In the genomic region with DNA sequence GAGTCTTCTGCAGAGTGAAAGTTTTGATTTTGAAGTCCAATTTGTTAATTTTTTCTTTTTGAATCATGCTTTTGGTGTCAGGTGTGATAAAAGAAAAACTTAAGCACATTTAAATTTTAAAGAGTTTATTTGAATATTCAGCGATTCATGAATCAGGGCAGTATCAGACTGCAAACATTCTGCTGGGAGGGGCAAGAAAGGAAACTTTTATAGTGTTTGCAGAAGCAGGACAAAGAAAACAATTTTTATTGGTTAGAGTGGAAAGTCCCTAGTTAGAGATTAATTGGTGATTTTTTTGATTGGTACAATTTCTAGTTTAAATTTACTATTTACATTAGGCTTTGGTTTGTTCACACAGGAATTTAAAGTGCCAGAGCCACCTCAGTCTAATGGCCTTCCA, we compare ENCODE assay signal across 26 cellular contexts. TPM values are rescaled to one million over a fixed set of nuclear protein-coding genes. Genes with fewer than 3 reads are reported as not detected.
DNase-seq lines count a peak whose midpoint lies in the region; ATAC-seq and TF ChIP-seq lines count a peak whose summit lies in the region.
"Had no signal": no experiment of that assay in that cellular context is flagged by ENCODE, and none has a peak within 500 bp of the region (broad histone marks: within the 10 kb centered on the region; RNA-seq: fewer than 3 reads in every experiment).

No MANE protein-coding gene starts in this region.

- DNase-seq in heart left ventricle (no peak), right cardiac atrium (no peak), left colon (no peak), sigmoid colon (no peak), left lung (no peak)
- no peak for DNase-seq in CD4-positive, alpha-beta T cell
- DNase-seq: 8988T, GM23248, H9, HFFc6, Kasumi-1, MV-4-11, NCI-H1105 treated with DMSO at 0.1 percent for 48 hours, NCI-H146, NCI-H1930, NCI-H2107, NCI-H446, NCI-H524 treated with DMSO at 0.1 percent for 48 hours, NCI-H774, Right ventricle myocardium superior, RPMI8226 had no signal

- TF ChIP-seq POLR2A in heart left ventricle (IDR thresholded peaks at IDR 0.05) (no peak), sigmoid colon (IDR thresholded peaks at IDR 0.05) (no peak)

- POLR2A ChIA-PET in CD4-positive, alpha-beta T cell (lab: Charles Lee): no interaction called here

- H3K4me2 ChIP-seq in OCI-LY3 (ENCODE audit: low read length): 0 out of 2 replicates have a peak overlapping the region, but pooled peaks have one; percentile 3

- H3K27me3 ChIP-seq in heart left ventricle (peaks cover 0 to 31% (median 0%) of the 10 kb centered on the region in 9 donors), right cardiac atrium (ENCODE audit: control insufficient read depth, insufficient read depth) (no peaks in the 10 kb centered on the region), OCI-LY3 (ENCODE audit: low read depth, low read length) (peaks cover 5% of the 10 kb centered on the region; the same call in 1 of the 2 replicates), sigmoid colon (no peaks in the 10 kb centered on the region), left lung (peaks cover 0 to 18% of the 10 kb centered on the region in 2 donors)
- H3K27me3 ChIP-seq in CD4-positive, alpha-beta T cell (ENCODE audit: control insufficient read depth, insufficient read depth, low read length): peaks cover 12% of the 10 kb centered on the region
- H3K27me3 ChIP-seq: SJSA1 had no signal

- H3K4me3 ChIP-seq in heart left ventricle: no peak overlapping the region
- no peak overlapping the region for H3K4me3 ChIP-seq in right cardiac atrium (ENCODE audit: low read length)
- H3K4me3 ChIP-seq in OCI-LY3 (ENCODE audit: low read length): no peak overlapping the region
- H3K4me3 ChIP-seq in sigmoid colon: no peak overlapping the region
- no peak overlapping the region for H3K4me3 ChIP-seq in left lung
- H3K4me3 ChIP-seq: GM23248, K562, SJSA1 had no signal

- 64 to 75% (median 68%) methylated on average over 1 of the region's 1 CpG for WGBS in heart left ventricle, 4 donors
- 72% methylated on average over 1 of the region's 1 CpG for WGBS in right cardiac atrium
- 10 to 63% methylated on average over 1 of the region's 1 CpG for WGBS in sigmoid colon, 2 donors

- no peak overlapping the region for H3K4me3 Mint-ChIP-seq in CD4-positive, alpha-beta T cell
- H3K4me3 Mint-ChIP-seq: H9, HFFc6 had no signal

- intact Hi-C loops in heart left ventricle (cut with DNase I): loop anchor here in 1 of 10 donors (5.0 kb wide), 1 partner anchor 585 kb away; no protein-coding TSS in a partner anchor
- intact Hi-C loops in right cardiac atrium (cut with DNase I): no loop called here
- intact Hi-C loops in left colon (cut with DNase I, micrococcal nuclease): no loop called here
- intact Hi-C loops in sigmoid colon (cut with DNase I): no loop called here
- intact Hi-C loops in left lung (cut with DNase I): no loop called here
- intact Hi-C loops in CD4-positive, alpha-beta T cell (cut with DNase I, micrococcal nuclease): no loop called here

- no peak overlapping the region for H3K27ac Mint-ChIP-seq in CD4-positive, alpha-beta T cell
- H3K27ac Mint-ChIP-seq: H9, HFFc6 had no signal

- H4K20me1 ChIP-seq in OCI-LY3 (ENCODE audit: insufficient read depth, low read length): no peaks in the 10 kb centered on the region

- peaks cover 7% of the 10 kb centered on the region for H3K27me3 Mint-ChIP-seq in CD4-positive, alpha-beta T cell

- H3K36me3 Mint-ChIP-seq in CD4-positive, alpha-beta T cell (ENCODE audit: low read depth): no peaks in the 10 kb centered on the region

- ATAC-seq in heart left ventricle: no peak
- ATAC-seq in right cardiac atrium: no peak
- peak; percentile 93 for ATAC-seq in left colon
- no peak for ATAC-seq in left lung
- ATAC-seq in CD4-positive, alpha-beta T cell (ENCODE audit: poor library complexity): no peak
- ATAC-seq: K562 had no signal

- TF ChIP-seq CTCF in heart left ventricle (IDR thresholded peaks at IDR 0.05) (no peak), OCI-LY3 (IDR thresholded peaks at IDR 0.05; ENCODE audit: low read depth, low read length) (no peak), sigmoid colon (IDR thresholded peaks at IDR 0.05) (no peak), left lung (IDR thresholded peaks at IDR 0.05) (no peak)
- TF ChIP-seq CTCF in CD4-positive, alpha-beta T cell (IDR thresholded peaks at IDR 0.05): no peak

- no peak overlapping the region for H3K9ac ChIP-seq in OCI-LY3 (ENCODE audit: low read length)
- H3K9ac ChIP-seq: GM23248 had no signal

- H2AFZ ChIP-seq in OCI-LY3 (ENCODE audit: low read depth, low read length): no peak overlapping the region
- H2AFZ ChIP-seq: GM23248 had no signal

- CTCF ChIA-PET in CD4-positive, alpha-beta T cell (lab: Charles Lee): no interaction called here

- H3K9me3 Mint-ChIP-seq in CD4-positive, alpha-beta T cell: peaks cover 2% of the 10 kb centered on the region

- no peaks in the 10 kb centered on the region for H3K36me3 ChIP-seq in heart left ventricle
- no peaks in the 10 kb centered on the region for H3K36me3 ChIP-seq in OCI-LY3 (replicated peaks; ENCODE audit: low read depth, low read length)
- H3K36me3 ChIP-seq in sigmoid colon: no peaks in the 10 kb centered on the region
- H3K36me3 ChIP-seq in left lung: no peaks in the 10 kb centered on the region
- H3K36me3 ChIP-seq: SJSA1 had no signal

- H3K79me2 ChIP-seq in OCI-LY3 (ENCODE audit: low read length): no peaks in the 10 kb centered on the region

- no peaks in the 10 kb centered on the region for H3K4me1 Mint-ChIP-seq in CD4-positive, alpha-beta T cell (ENCODE audit: low read depth)

- H3K4me1 ChIP-seq in heart left ventricle: no peaks in the 10 kb centered on the region
- no peaks in the 10 kb centered on the region for H3K4me1 ChIP-seq in right cardiac atrium (ENCODE audit: control insufficient read depth, insufficient read depth, low read length)
- H3K4me1 ChIP-seq in OCI-LY3 (ENCODE audit: low read length): peaks cover 11% of the 10 kb centered on the region; the same call in 1 of the 2 replicates
- H3K4me1 ChIP-seq in sigmoid colon: no peaks in the 10 kb centered on the region
- no peaks in the 10 kb centered on the region for H3K4me1 ChIP-seq in left lung
- H3K4me1 ChIP-seq: SJSA1 had no signal

- TF ChIP-seq EP300 in sigmoid colon (IDR thresholded peaks at IDR 0.05): no peak

- H3K27ac ChIP-seq in heart left ventricle: peak overlapping the region in 10 of 12 donors; percentile 7 to 87 (median 71)
- H3K27ac ChIP-seq in right cardiac atrium (ENCODE audit: low read length): no peak overlapping the region
- H3K27ac ChIP-seq in OCI-LY3 (ENCODE audit: low read length): no peak overlapping the region
- peak overlapping the region in 1 of 4 donors; percentile 32 for H3K27ac ChIP-seq in sigmoid colon
- no peak overlapping the region for H3K27ac ChIP-seq in left lung
- H3K27ac ChIP-seq in CD4-positive, alpha-beta T cell (ENCODE audit: low read depth, low read length): no peak overlapping the region
- H3K27ac ChIP-seq: GM23248, SJSA1 had no signal

- H3K9me3 ChIP-seq in heart left ventricle: peaks cover 0 to 21% (median 6%) of the 10 kb centered on the region in 12 donors
- no peaks in the 10 kb centered on the region for H3K9me3 ChIP-seq in right cardiac atrium (ENCODE audit: control insufficient read depth, low read length)
- H3K9me3 ChIP-seq in OCI-LY3 (ENCODE audit: insufficient read depth, low read length): no peaks in the 10 kb centered on the region
- H3K9me3 ChIP-seq in sigmoid colon: peaks cover 0 to 3% (median 0%) of the 10 kb centered on the region in 4 donors
- H3K9me3 ChIP-seq in left lung: no peaks in the 10 kb centered on the region
- H3K9me3 ChIP-seq in CD4-positive, alpha-beta T cell (ENCODE audit: control insufficient read depth, low read length): no peaks in the 10 kb centered on the region
- H3K9me3 ChIP-seq: SJSA1 had no signal

RNA-seq across cellular contexts. Expression of a gene that starts 1.5 kb away (rescaled TPM):
- total RNA-seq in heart left ventricle (10 to 100 TPM in 8 of 9 donors, 1 to 10 TPM in 1; 9.8 to 42.0 (median 18.6) TPM), right cardiac atrium (1 to 10 TPM; 4.1 to 9.4 (median 7.7) TPM), left colon (1 to 10 TPM; 2.2 to 3.0 TPM), sigmoid colon (10 to 100 TPM in 1 of 4 donors, 1 to 10 TPM in 3; 4.5 to 12.7 (median 7.1) TPM), left lung (10 to 100 TPM in 1 of 2 donors, 1 to 10 TPM in 1; 9.2 to 13.7 TPM)
- polyA plus RNA-seq in heart left ventricle (10 to 100 TPM; 14.2 to 14.8 TPM), right cardiac atrium (10.9 TPM), sigmoid colon (1 to 10 TPM in 2 of 3 donors, under 1 TPM in 1; 0.69 to 3.5 (median 1.2) TPM)
- not detected for total RNA-seq in CD4-positive, alpha-beta T cell
- total RNA-seq: GM23248, H9, HFFc6, K562, MCF 10A, SJSA1 had no signal
- polyA plus RNA-seq: BJ, GM23248, K562 had no signal

Comparison
In these comparisons a context has a peak if more than half of its experiments do, and no peak if none do; other contexts are left out.
1. H3K27ac ChIP-seq: peak in heart left ventricle (10 of 12); none in right cardiac atrium (single experiment), OCI-LY3 (single experiment), left lung (0 of 2) and CD4-positive, alpha-beta T cell (single experiment).